In genomic region chr6:24537771-24538385, GRCh38 we compare ENCODE assay signal across 18 cellular contexts. TPM values are rescaled to one million over a fixed set of nuclear protein-coding genes. Genes with fewer than 3 reads are reported as not detected.
A peak's percentile ranks its signal among the peaks of the same experiment; 100 is the strongest.
DNase-seq lines count a peak whose midpoint lies in the region; ATAC-seq, FAIRE-seq and TF ChIP-seq lines count a peak whose summit lies in the region.
"Had no signal": no experiment of that assay in that cellular context is flagged by ENCODE, and none has a peak within 500 bp of the region (broad histone marks: within the 10 kb centered on the region; RNA-seq: fewer than 3 reads in every experiment).

No MANE protein-coding gene starts in this region.

- no peak for TF ChIP-seq POLR2A in IMR-90 (IDR thresholded peaks at IDR 0.05; ENCODE audit: low read depth, low read length)

- ATAC-seq in IMR-90 (ENCODE audit: low read depth): no peak
- peak; percentile 85 for ATAC-seq in foreskin keratinocyte
- no peak for ATAC-seq in activated naive CD4-positive, alpha-beta T cell treated with anti-CD3 and anti-CD28 coated beads, Interleukin-2, amount 50 U/mL, for 72 hours
- ATAC-seq in activated CD4-positive, CD25-positive, alpha-beta regulatory T cell treated with anti-CD3 and anti-CD28 coated beads, Interleukin-2, amount 50 U/mL, for 24 hours: no peak
- no peak for ATAC-seq in GM19324 (IDR thresholded peaks at IDR 0.05; ENCODE audit: low FRiP score, unreplicated experiment)
- ATAC-seq: GM12878 had no signal

- no peak overlapping the region for H2BK15ac ChIP-seq in IMR-90 (ENCODE audit: low read depth, low read length)

- no peaks in the 10 kb centered on the region for H3K9me3 Mint-ChIP-seq in astrocyte (ENCODE audit: unreplicated experiment)
- H3K9me3 Mint-ChIP-seq in activated naive CD4-positive, alpha-beta T cell treated with anti-CD3 and anti-CD28 coated beads, Interleukin-2, amount 50 U/mL, for 72 hours: no peaks in the 10 kb centered on the region

- no peak overlapping the region for H4K91ac ChIP-seq in IMR-90 (ENCODE audit: insufficient read depth, low read depth, low read length)

- H3K14ac ChIP-seq in IMR-90 (replicated peaks; ENCODE audit: low read depth, low read length): no peak overlapping the region

- FAIRE-seq in A204.1 (lab: Jason Lieb, UNC) (peak; percentile 71), astrocyte (lab: Jason Lieb, UNC) (no peak)
- FAIRE-seq: A549, GM12878, GM19239, H1 had no signal

- POLR2A ChIA-PET in IMR-90 (lab: Charles Lee; ENCODE audit: unreplicated experiment): interaction anchor here (0.6 kb wide), 1 partner anchor 131 kb away, joined by 3 read pairs; no protein-coding TSS in a partner anchor

- 100% methylated on average over 1 of the region's 8 CpGs; no CpG with 5 or more reads in 1 of the 2 experiments for WGBS in IMR-90 (ENCODE audit: extremely low coverage in 2 of 2, insufficient read length in 1 of 2), 2 experiments

- no peak overlapping the region for H3K4ac ChIP-seq in IMR-90 (ENCODE audit: low read depth, low read length)

- H3K79me1 ChIP-seq in IMR-90 (ENCODE audit: low read depth in 1 of 2, low read length in 2 of 2): no peaks in the 10 kb centered on the region

- H2BK5ac ChIP-seq in IMR-90 (ENCODE audit: low read depth, low read length, poor library complexity, severe bottlenecking): no peak overlapping the region

- peaks cover 15% of the 10 kb centered on the region for H3K4me1 Mint-ChIP-seq in astrocyte (ENCODE audit: low read depth, unreplicated experiment)

- in situ Hi-C loops in IMR-90 (cut with MboI; ENCODE audit: low sequenced_read_pairs): no loop called here

- H2BK120ac ChIP-seq in IMR-90 (ENCODE audit: low read depth, low read length): no peak overlapping the region

- no peak overlapping the region for H3K9ac ChIP-seq in IMR-90 (ENCODE audit: low read depth, low read length)
- no peak overlapping the region for H3K9ac ChIP-seq in astrocyte (ENCODE audit: low read length)

- intact Hi-C loops in IMR-90 (cut with micrococcal nuclease): no loop called here

- no peak overlapping the region for H2BK20ac ChIP-seq in IMR-90 (ENCODE audit: low read depth, low read length)

- no peak for TF ChIP-seq RAD21 in IMR-90 (IDR thresholded peaks at IDR 0.05; ENCODE audit: low read length)

- no peak overlapping the region for H4K5ac ChIP-seq in IMR-90 (ENCODE audit: low read depth, low read length)

- H4K8ac ChIP-seq in IMR-90 (ENCODE audit: low read depth in 2 of 2, low read length in 2 of 2): no peak overlapping the region

- H3K9me3 ChIP-seq in IMR-90 (ENCODE audit: control insufficient read depth, insufficient read depth, low read length) (no peaks in the 10 kb centered on the region), astrocyte (ENCODE audit: insufficient read depth, low read depth, low read length) (no peaks in the 10 kb centered on the region)
- H3K9me3 ChIP-seq: A549 had no signal

- H3K27ac ChIP-seq in IMR-90 (ENCODE audit: insufficient read depth, low read length): no peak overlapping the region
- H3K27ac ChIP-seq in astrocyte (ENCODE audit: low read depth, low read length): no peak overlapping the region
- H3K27ac ChIP-seq in foreskin keratinocyte: no peak overlapping the region
- H3K27ac ChIP-seq: A549 had no signal

- no peaks in the 10 kb centered on the region for H3K9me1 ChIP-seq in IMR-90 (ENCODE audit: insufficient read depth, low read length)

- no peak overlapping the region for H3K18ac ChIP-seq in IMR-90 (ENCODE audit: low read depth, low read length)

- H2AK9ac ChIP-seq in IMR-90 (replicated peaks; ENCODE audit: low read depth, low read length, poor library complexity): no peak overlapping the region

- DNase-seq in IMR-90 (peak; percentile 15), astrocyte (ENCODE audit: low read depth) (peak; percentile 21), foreskin keratinocyte (peak in 1 of 2 donors; percentile 47), AML-193 (lab: John Stamatoyannopoulos, UW) (no peak)
- no peak for DNase-seq in activated naive CD4-positive, alpha-beta T cell treated with anti-CD3 and anti-CD28 coated beads, Interleukin-2, amount 50 U/mL, for 72 hours (ENCODE audit: low spot score in 2 of 2)
- DNase-seq: DMS53, Kasumi-1, NCI-H1436, NCI-H2029 treated with DMSO at 0.1 percent for 48 hours, NCI-H510A had no signal

- H2AK5ac ChIP-seq in IMR-90 (ENCODE audit: low read depth, low read length): no peak overlapping the region

- no peak overlapping the region for H2AFZ ChIP-seq in IMR-90 (replicated peaks; ENCODE audit: low read length, poor library complexity)
- H2AFZ ChIP-seq in astrocyte (ENCODE audit: low read depth, low read length): no peak overlapping the region

- H3K4me3 ChIP-seq in IMR-90 (ENCODE audit: insufficient read depth, low read depth, low read length) (no peak overlapping the region), astrocyte (ENCODE audit: insufficient read depth, low read depth, low read length) (no peak overlapping the region)
- H3K4me3 ChIP-seq: A549, GM12878 had no signal

- dilution Hi-C loops in IMR-90 (cut with HindIII; ENCODE audit: low sequenced_read_pairs, unreplicated experiment): no loop called here

- no peak overlapping the region for H3K27ac Mint-ChIP-seq in astrocyte (ENCODE audit: unreplicated experiment)
- H3K27ac Mint-ChIP-seq in activated naive CD4-positive, alpha-beta T cell treated with anti-CD3 and anti-CD28 coated beads, Interleukin-2, amount 50 U/mL, for 72 hours: no peak overlapping the region

- TF ChIP-seq CTCF in IMR-90 (conservative IDR thresholded peaks at IDR 0.05; ENCODE audit: low read depth, low read length) (no peak), astrocyte (IDR thresholded peaks at IDR 0.05; ENCODE audit: insufficient read depth, low read depth, low read length) (no peak), foreskin keratinocyte (conservative IDR thresholded peaks at IDR 0.05) (no peak)

- H3K4me1 ChIP-seq in IMR-90 (ENCODE audit: control insufficient read depth, insufficient read depth, low read length) (no peaks in the 10 kb centered on the region), astrocyte (ENCODE audit: insufficient read depth, low read length) (peaks cover 14% of the 10 kb centered on the region), foreskin keratinocyte (no peaks in the 10 kb centered on the region)
- H3K4me1 ChIP-seq: A549 had no signal

- no peak overlapping the region for H3K4me2 ChIP-seq in IMR-90 (ENCODE audit: low read depth, low read length)
- peak overlapping the region; percentile 23 for H3K4me2 ChIP-seq in astrocyte (ENCODE audit: low read length)
- H3K4me2 ChIP-seq: A549 had no signal

- no peaks in the 10 kb centered on the region for H3K27me3 Mint-ChIP-seq in astrocyte (ENCODE audit: low read depth, unreplicated experiment)

- no peak overlapping the region for H3K56ac ChIP-seq in IMR-90 (ENCODE audit: extremely low read depth, insufficient read depth, low read length)

- BruUV-seq in IMR-90 (replicated peaks; lab: Mats Ljungman, UMichigan): no TSS peak

- H4K20me1 ChIP-seq in IMR-90 (ENCODE audit: insufficient read depth, low read length): no peaks in the 10 kb centered on the region
- H4K20me1 ChIP-seq in astrocyte (ENCODE audit: insufficient read depth, low read length): no peaks in the 10 kb centered on the region

- no peak overlapping the region for H3K4me3 Mint-ChIP-seq in astrocyte (ENCODE audit: unreplicated experiment)

- no peaks in the 10 kb centered on the region for H3K36me3 ChIP-seq in IMR-90 (ENCODE audit: control insufficient read depth, insufficient read depth, low read length)
- no peaks in the 10 kb centered on the region for H3K36me3 ChIP-seq in astrocyte (ENCODE audit: insufficient read depth, low read length)

- no peaks in the 10 kb centered on the region for H3K27me3 ChIP-seq in IMR-90 (ENCODE audit: control insufficient read depth, insufficient read depth, low read length)
- H3K27me3 ChIP-seq in astrocyte (ENCODE audit: insufficient read depth, low read length): no peaks in the 10 kb centered on the region
- no peaks in the 10 kb centered on the region for H3K27me3 ChIP-seq in foreskin keratinocyte

- no peaks in the 10 kb centered on the region for H3K36me3 Mint-ChIP-seq in astrocyte (ENCODE audit: low read depth, unreplicated experiment)
- H3K36me3 Mint-ChIP-seq in activated naive CD4-positive, alpha-beta T cell treated with anti-CD3 and anti-CD28 coated beads, Interleukin-2, amount 50 U/mL, for 72 hours: no peaks in the 10 kb centered on the region

- CTCF ChIA-PET in IMR-90 (lab: Yijun Ruan, JAX): interaction anchor here (0.7 kb wide), 1 partner anchor 24 kb away, joined by 3 read pairs; no protein-coding TSS in a partner anchor

- H3K79me2 ChIP-seq in astrocyte (ENCODE audit: insufficient read depth, low read length): no peaks in the 10 kb centered on the region

- no peak overlapping the region for H3K23ac ChIP-seq in IMR-90 (ENCODE audit: low read depth, low read length)

TF ChIP-seq in IMR-90, 13 proteins besides CTCF, POLR2A, EP300 and RAD21:
- no peak for TF ChIP-seq BHLHE40 (IDR thresholded peaks at IDR 0.05; ENCODE audit: low read depth, low read length)
- TF ChIP-seq MAFK (IDR thresholded peaks at IDR 0.05; ENCODE audit: low read depth, low read length): no peak
- TF ChIP-seq RFX5 (IDR thresholded peaks at IDR 0.05; ENCODE audit: low read depth, low read length): no peak
- TF ChIP-seq NFE2L2 (IDR thresholded peaks at IDR 0.05; ENCODE audit: low read depth, low read length): no peak

RNA-seq across cellular contexts. Expression of gene ALDH5A1, which starts 43.1 kb away (rescaled TPM):
- total RNA-seq in IMR-90 (2012; rRNA removed) (0.28 and 0.36 TPM in 2 replicates), astrocyte (3.7 and 5.0 TPM in 2 replicates), foreskin keratinocyte (0.37 and 0.42 TPM in 2 replicates)
- polyA plus RNA-seq in IMR-90 (2012; rRNA removed) (0.46 and 0.48 TPM in 2 replicates), foreskin keratinocyte (0.20 and 0.25 TPM in 2 replicates)
- polyA plus RNA-seq in IMR-90 (2012; cell fraction: cytosol; rRNA removed): 0.13 and 0.26 TPM in 2 replicates
- polyA plus RNA-seq in IMR-90 (2012; cell fraction: nucleus; rRNA removed; ENCODE audit: low replicate concordance): 0.25 and 0.45 TPM in 2 replicates
- total RNA-seq in activated naive CD4-positive, alpha-beta T cell treated with anti-CD3 and anti-CD28 coated beads, Interleukin-2, amount 50 U/mL, for 72 hours: 10 to 100 TPM; 10.5 to 14.6 TPM

RNA-seq across cellular contexts. Expression of gene GPLD1, which starts 48.5 kb away (rescaled TPM):
- total RNA-seq in IMR-90 (2012; rRNA removed): 0.18 and 0.28 TPM in 2 replicates
- polyA plus RNA-seq in IMR-90 (2012; rRNA removed): 0.05 and 0.11 TPM in 2 replicates
- 0.05 and 0.21 TPM in 2 replicates for polyA plus RNA-seq in IMR-90 (2012; cell fraction: cytosol; rRNA removed)
- 0.11 and 0.12 TPM in 2 replicates for polyA plus RNA-seq in IMR-90 (2012; cell fraction: nucleus; rRNA removed; ENCODE audit: low replicate concordance)
- total RNA-seq in astrocyte: 0.60 and 0.75 TPM in 2 replicates
- 0.03 and 0.07 TPM in 2 replicates for total RNA-seq in foreskin keratinocyte
- not detected in 2 replicates for polyA plus RNA-seq in foreskin keratinocyte
- total RNA-seq in activated naive CD4-positive, alpha-beta T cell treated with anti-CD3 and anti-CD28 coated beads, Interleukin-2, amount 50 U/mL, for 72 hours: under 1 TPM; 0.16 to 0.99 TPM
- total RNA-seq: RPMI7951 had no signal

Comparison
In these comparisons a context has a peak if more than half of its experiments do, and no peak if none do; other contexts are left out.
1. DNase-seq: peak in IMR-90 (single experiment) and astrocyte (single experiment); none in activated naive CD4-positive, alpha-beta T cell treated with anti-CD3 and anti-CD28 coated beads, Interleukin-2, amount 50 U/mL, for 72 hours (0 of 2) and AML-193 (0 of 2).